Comparison of ENCODE assay signal across 1 cellular context in the genomic region with DNA sequence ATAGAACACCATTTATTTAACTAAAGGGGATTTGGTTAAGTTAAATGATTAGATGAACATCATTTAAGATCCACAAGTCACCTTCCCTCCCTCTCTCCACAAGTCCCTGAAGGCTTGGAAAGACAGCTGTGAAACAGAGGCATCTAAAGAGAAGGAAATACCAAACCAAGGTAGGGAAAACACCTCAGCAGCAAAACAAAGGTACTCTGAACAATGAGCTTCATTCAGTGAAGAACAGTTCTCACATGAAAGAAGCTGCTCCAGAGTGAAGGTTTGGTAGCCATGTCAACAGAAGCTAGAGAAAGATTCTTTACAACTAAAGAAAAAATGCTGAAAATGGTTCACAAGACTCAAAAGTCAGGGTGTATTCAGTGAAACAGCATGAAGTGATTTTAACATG.
TF ChIP-seq lines count a peak whose summit lies in the region.

No MANE protein-coding gene starts in this region.

TF ChIP-seq in GM12878, 131 proteins besides CTCF, POLR2A, EP300 and RAD21:
- TF ChIP-seq KDM1A (IDR thresholded peaks at IDR 0.05; ENCODE audit: borderline replicate concordance) (no peak), MTA3 (IDR thresholded peaks at IDR 0.05; ENCODE audit: borderline replicate concordance, low read length) (no peak), IKZF1 (conservative IDR thresholded peaks at IDR 0.05) (0 out of 2 replicates have a peak, but pooled peaks have one; percentile 15), CBX5 (IDR thresholded peaks at IDR 0.05; ENCODE audit: low read depth) (0 out of 2 replicates have a peak, but pooled peaks have one; percentile 47), SUZ12 (IDR thresholded peaks at IDR 0.05; ENCODE audit: unreplicated experiment) (no peak), TARDBP (IDR thresholded peaks at IDR 0.05; ENCODE audit: borderline replicate concordance) (no peak), EED (IDR thresholded peaks at IDR 0.05; ENCODE audit: low read depth) (no peak), NR2C2 (IDR thresholded peaks at IDR 0.05; ENCODE audit: borderline replicate concordance, control insufficient read depth, insufficient read length, low read depth) (no peak), GABPA (IDR thresholded peaks at IDR 0.05; ENCODE audit: low read depth) (no peak), TBL1XR1 (IDR thresholded peaks at IDR 0.05; ENCODE audit: low read depth, low read length) (no peak), IKZF2 (IDR thresholded peaks at IDR 0.05) (peak; percentile 21 to 32; a peak in 2 of 4 replicates), KAT2A (conservative IDR thresholded peaks at IDR 0.05; ENCODE audit: control insufficient read depth, low read depth, low read length) (no peak)
- TF ChIP-seq, protein P1, sequence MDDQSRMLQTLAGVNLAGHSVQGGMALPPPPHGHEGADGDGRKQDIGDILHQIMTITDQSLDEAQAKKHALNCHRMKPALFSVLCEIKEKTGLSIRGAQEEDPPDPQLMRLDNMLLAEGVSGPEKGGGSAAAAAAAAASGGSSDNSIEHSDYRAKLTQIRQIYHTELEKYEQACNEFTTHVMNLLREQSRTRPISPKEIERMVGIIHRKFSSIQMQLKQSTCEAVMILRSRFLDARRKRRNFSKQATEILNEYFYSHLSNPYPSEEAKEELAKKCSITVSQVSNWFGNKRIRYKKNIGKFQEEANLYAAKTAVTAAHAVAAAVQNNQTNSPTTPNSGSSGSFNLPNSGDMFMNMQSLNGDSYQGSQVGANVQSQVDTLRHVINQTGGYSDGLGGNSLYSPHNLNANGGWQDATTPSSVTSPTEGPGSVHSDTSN (IDR thresholded peaks at IDR 0.05; ENCODE audit: insufficient replicate concordance, low read depth, low read length): no peak
- TF ChIP-seq, protein P2, sequence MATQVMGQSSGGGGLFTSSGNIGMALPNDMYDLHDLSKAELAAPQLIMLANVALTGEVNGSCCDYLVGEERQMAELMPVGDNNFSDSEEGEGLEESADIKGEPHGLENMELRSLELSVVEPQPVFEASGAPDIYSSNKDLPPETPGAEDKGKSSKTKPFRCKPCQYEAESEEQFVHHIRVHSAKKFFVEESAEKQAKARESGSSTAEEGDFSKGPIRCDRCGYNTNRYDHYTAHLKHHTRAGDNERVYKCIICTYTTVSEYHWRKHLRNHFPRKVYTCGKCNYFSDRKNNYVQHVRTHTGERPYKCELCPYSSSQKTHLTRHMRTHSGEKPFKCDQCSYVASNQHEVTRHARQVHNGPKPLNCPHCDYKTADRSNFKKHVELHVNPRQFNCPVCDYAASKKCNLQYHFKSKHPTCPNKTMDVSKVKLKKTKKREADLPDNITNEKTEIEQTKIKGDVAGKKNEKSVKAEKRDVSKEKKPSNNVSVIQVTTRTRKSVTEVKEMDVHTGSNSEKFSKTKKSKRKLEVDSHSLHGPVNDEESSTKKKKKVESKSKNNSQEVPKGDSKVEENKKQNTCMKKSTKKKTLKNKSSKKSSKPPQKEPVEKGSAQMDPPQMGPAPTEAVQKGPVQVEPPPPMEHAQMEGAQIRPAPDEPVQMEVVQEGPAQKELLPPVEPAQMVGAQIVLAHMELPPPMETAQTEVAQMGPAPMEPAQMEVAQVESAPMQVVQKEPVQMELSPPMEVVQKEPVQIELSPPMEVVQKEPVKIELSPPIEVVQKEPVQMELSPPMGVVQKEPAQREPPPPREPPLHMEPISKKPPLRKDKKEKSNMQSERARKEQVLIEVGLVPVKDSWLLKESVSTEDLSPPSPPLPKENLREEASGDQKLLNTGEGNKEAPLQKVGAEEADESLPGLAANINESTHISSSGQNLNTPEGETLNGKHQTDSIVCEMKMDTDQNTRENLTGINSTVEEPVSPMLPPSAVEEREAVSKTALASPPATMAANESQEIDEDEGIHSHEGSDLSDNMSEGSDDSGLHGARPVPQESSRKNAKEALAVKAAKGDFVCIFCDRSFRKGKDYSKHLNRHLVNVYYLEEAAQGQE (IDR thresholded peaks at IDR 0.05; ENCODE audit: low read depth, low read length): no peak
- TF ChIP-seq, protein P3, sequence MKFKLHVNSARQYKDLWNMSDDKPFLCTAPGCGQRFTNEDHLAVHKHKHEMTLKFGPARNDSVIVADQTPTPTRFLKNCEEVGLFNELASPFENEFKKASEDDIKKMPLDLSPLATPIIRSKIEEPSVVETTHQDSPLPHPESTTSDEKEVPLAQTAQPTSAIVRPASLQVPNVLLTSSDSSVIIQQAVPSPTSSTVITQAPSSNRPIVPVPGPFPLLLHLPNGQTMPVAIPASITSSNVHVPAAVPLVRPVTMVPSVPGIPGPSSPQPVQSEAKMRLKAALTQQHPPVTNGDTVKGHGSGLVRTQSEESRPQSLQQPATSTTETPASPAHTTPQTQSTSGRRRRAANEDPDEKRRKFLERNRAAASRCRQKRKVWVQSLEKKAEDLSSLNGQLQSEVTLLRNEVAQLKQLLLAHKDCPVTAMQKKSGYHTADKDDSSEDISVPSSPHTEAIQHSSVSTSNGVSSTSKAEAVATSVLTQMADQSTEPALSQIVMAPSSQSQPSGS (IDR thresholded peaks at IDR 0.05; ENCODE audit: low read length): no peak
